In genomic region chr17:63947711-63948330, GRCh38 we compare ENCODE assay signal across 1 cellular context.
TF ChIP-seq lines count a peak whose summit lies in the region.

No MANE protein-coding gene starts in this region.

TF ChIP-seq in IMR-90, 13 proteins besides CTCF, POLR2A, EP300 and RAD21:
- TF ChIP-seq CEBPB (IDR thresholded peaks at IDR 0.05; ENCODE audit: low read depth, low read length) (no peak), CHD1 (IDR thresholded peaks at IDR 0.05; ENCODE audit: low read depth, low read length) (no peak), MAZ (IDR thresholded peaks at IDR 0.05; ENCODE audit: borderline replicate concordance, low read depth, low read length) (no peak), MXI1 (IDR thresholded peaks at IDR 0.05; ENCODE audit: borderline replicate concordance, low read depth, low read length) (no peak), BHLHE40 (IDR thresholded peaks at IDR 0.05; ENCODE audit: low read depth, low read length) (no peak), ELK1 (IDR thresholded peaks at IDR 0.05; ENCODE audit: borderline replicate concordance, low read depth, low read length) (no peak), RFX5 (IDR thresholded peaks at IDR 0.05; ENCODE audit: low read depth, low read length) (no peak), SMC3 (IDR thresholded peaks at IDR 0.05; ENCODE audit: low read depth, low read length) (no peak), NFE2L2 (IDR thresholded peaks at IDR 0.05; ENCODE audit: low read depth, low read length) (no peak), FOS (IDR thresholded peaks at IDR 0.05; ENCODE audit: low read depth, low read length) (no peak), RCOR1 (IDR thresholded peaks at IDR 0.05; ENCODE audit: insufficient replicate concordance, low read length) (no peak), USF2 (IDR thresholded peaks at IDR 0.05; ENCODE audit: low read depth, low read length) (no peak), MAFK (IDR thresholded peaks at IDR 0.05; ENCODE audit: low read depth, low read length) (no peak)
